ENCODE assay signal across 8 cellular contexts in the genomic region with DNA sequence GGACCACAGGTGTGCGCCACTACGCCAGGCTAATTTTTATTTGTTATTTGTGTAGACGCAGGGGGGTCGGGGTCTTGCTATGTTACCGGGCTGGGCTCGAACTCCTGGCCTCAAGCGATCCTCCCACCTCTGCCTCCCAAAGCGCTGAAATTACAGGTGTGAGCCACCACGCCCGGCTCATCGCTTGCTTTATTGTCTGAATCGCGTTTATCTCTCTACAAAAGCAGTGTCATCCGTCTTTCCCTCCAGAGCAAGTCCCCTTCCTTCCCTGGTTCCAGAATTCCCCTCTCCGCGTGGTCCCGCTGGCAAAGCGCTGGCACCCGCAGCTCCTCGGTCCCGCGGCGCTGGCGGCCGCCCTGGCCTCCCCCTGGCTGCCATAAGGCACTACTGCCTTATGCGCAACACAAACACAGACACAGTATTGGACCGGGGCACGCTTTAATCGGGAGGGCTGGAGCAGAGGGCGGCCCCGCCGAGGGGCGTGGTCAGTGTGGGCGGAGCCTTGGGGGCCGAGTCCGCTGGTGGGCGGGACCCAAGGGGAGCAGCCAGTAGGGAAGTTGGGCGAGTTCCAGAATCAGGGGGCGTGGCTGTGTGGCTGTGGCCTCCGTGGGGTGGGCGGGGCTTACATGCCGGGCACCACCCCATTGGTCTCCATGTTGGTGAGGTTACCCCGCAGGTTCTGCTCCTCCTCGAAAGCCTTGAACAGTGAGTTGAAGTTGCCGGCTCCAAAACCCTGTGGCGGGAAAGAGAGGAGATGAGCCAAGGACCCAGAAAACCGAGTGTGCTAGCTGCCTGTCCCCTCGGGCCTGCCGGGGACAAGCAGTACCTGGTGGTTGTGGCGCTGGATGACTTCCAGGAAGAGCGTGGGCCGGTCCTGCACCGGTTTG. TPM values are rescaled to one million over a fixed set of nuclear protein-coding genes. Genes with fewer than 3 reads are reported as not detected.
DNase-seq lines count a peak whose midpoint lies in the region; ATAC-seq and TF ChIP-seq lines count a peak whose summit lies in the region.

No MANE protein-coding gene starts in this region.

- H3K4me1 ChIP-seq in iPS-18a (ENCODE audit: control insufficient read depth, low read depth, low read length): no peaks in the 10 kb centered on the region
- H3K4me1 ChIP-seq in skeletal muscle tissue (ENCODE audit: control insufficient read depth in 3 of 3, insufficient read depth in 3 of 3, low read length in 3 of 3): peaks cover 5 to 11% (median 8%) of the 10 kb centered on the region in 3 donors

- CTCF ChIA-PET in MCF 10A (lab: Yijun Ruan, JAX): interaction anchor here (0.6 to 5.4 kb wide), 7 partner anchors 11 to 83 kb away, joined by 3 to 29 read pairs (median 3); a partner anchor contains a TSS

- ATAC-seq in GM18517 (IDR thresholded peaks at IDR 0.05; ENCODE audit: unreplicated experiment): peak; percentile 91
- ATAC-seq in HG03045 (IDR thresholded peaks at IDR 0.05; ENCODE audit: unreplicated experiment): peak; percentile 91

- H3K36me3 ChIP-seq in iPS-18a (ENCODE audit: control insufficient read depth, low read depth, low read length) (no peaks in the 10 kb centered on the region), skeletal muscle tissue (ENCODE audit: control insufficient read depth in 3 of 3, insufficient read depth in 3 of 3, low read length in 3 of 3) (no peaks in the 10 kb centered on the region)

- TF ChIP-seq CTCF in MCF 10A (IDR thresholded peaks at IDR 0.05; ENCODE audit: unreplicated experiment): no peak

- peak overlapping the region; percentile 93 for H3K4me3 Mint-ChIP-seq in MCF 10A (ENCODE audit: unreplicated experiment)

- no peaks in the 10 kb centered on the region for H3K27me3 Mint-ChIP-seq in MCF 10A (ENCODE audit: insufficient read depth, unreplicated experiment)

- H3K9ac ChIP-seq in iPS-18a (ENCODE audit: low read length) (peak overlapping the region; percentile 49), skeletal muscle tissue (ENCODE audit: low read depth in 1 of 3, low read length in 3 of 3) (peak overlapping the region; percentile 69 to 84 (median 81))

- peak overlapping the region; percentile 78 for H3K4me3 ChIP-seq in iPS-18a (ENCODE audit: low read length)
- peak overlapping the region; percentile 81 to 94 (median 84) for H3K4me3 ChIP-seq in skeletal muscle tissue (ENCODE audit: low read length in 3 of 3)

- no peaks in the 10 kb centered on the region for H3K27me3 ChIP-seq in iPS-18a (ENCODE audit: control insufficient read depth, insufficient read depth, low read length)
- H3K27me3 ChIP-seq in skeletal muscle tissue (ENCODE audit: control insufficient read depth in 3 of 3, insufficient read depth in 3 of 3, low read length in 3 of 3): no peaks in the 10 kb centered on the region

- H3K9me3 Mint-ChIP-seq in MCF 10A (ENCODE audit: unreplicated experiment): no peaks in the 10 kb centered on the region

- POLR2A ChIA-PET in MCF 10A (lab: Yijun Ruan, JAX): interaction anchor here (1.3 to 2.2 kb wide), 4 partner anchors 11 to 50 kb away, joined by 3 to 9 read pairs (median 6); a partner anchor contains a TSS

- no peaks in the 10 kb centered on the region for H3K9me3 ChIP-seq in iPS-18a (ENCODE audit: control insufficient read depth, low read depth, low read length)
- H3K9me3 ChIP-seq in skeletal muscle tissue (ENCODE audit: control insufficient read depth in 3 of 3, low read length in 3 of 3): no peaks in the 10 kb centered on the region

- no peaks in the 10 kb centered on the region for H3K36me3 Mint-ChIP-seq in MCF 10A (ENCODE audit: insufficient read depth, unreplicated experiment)

- intact Hi-C loops in MCF 10A (cut with micrococcal nuclease): loop anchor here (1.0 kb wide), 1 partner anchor 49 kb away; a partner anchor contains a TSS

- H3K27ac ChIP-seq in iPS-18a (ENCODE audit: low read length) (no peak overlapping the region), skeletal muscle tissue (ENCODE audit: low read depth, low read length) (no peak overlapping the region)

- BruUV-seq in MCF 10A (replicated peaks; lab: Mats Ljungman, UMichigan): no TSS peak

- peak overlapping the region; percentile 46 for H3K27ac Mint-ChIP-seq in MCF 10A (ENCODE audit: low read depth, unreplicated experiment)

- DNase-seq in 8988T (peak; percentile 90), NCI-H2107 treated with DMSO at 0.1 percent for 48 hours (lab: John Stamatoyannopoulos, UW; ENCODE audit: unreplicated experiment) (peak; percentile 97), UCSD-AML1 (lab: John Stamatoyannopoulos, UW; ENCODE audit: unreplicated experiment) (peak; percentile 99), MCF 10A (ENCODE audit: unreplicated experiment) (peak; percentile 98)

- peaks cover 13% of the 10 kb centered on the region for H3K4me1 Mint-ChIP-seq in MCF 10A (ENCODE audit: insufficient read depth, unreplicated experiment)

RNA-seq across cellular contexts. Expression of a gene that starts 19.3 kb away (rescaled TPM):
- total RNA-seq in MCF 10A (2022) (0.21 TPM in 1 of 2 replicates, not detected in the other), skeletal muscle tissue (not detected)

RNA-seq across cellular contexts. Expression of a gene that starts 35.5 kb away (rescaled TPM):
- 19.7 and 19.9 TPM in 2 replicates for total RNA-seq in MCF 10A (2022)
- total RNA-seq in skeletal muscle tissue: 2.1 TPM

RNA-seq across cellular contexts. Expression of a gene that starts 45.9 kb away (rescaled TPM):
- total RNA-seq in MCF 10A (2022) (9.5 and 11.6 TPM in 2 replicates), skeletal muscle tissue (2.1 TPM)

RNA-seq across cellular contexts. Expression of a gene that starts 49.2 kb away (rescaled TPM):
- total RNA-seq in MCF 10A (2022) (96.3 and 105 TPM in 2 replicates), skeletal muscle tissue (13.0 TPM)
